8 cellular contexts compared by ENCODE assay signal in genomic region chr2:239396881-239397681, GRCh38. TPM values are rescaled to one million over a fixed set of nuclear protein-coding genes. Genes with fewer than 3 reads are reported as not detected.
A peak's percentile ranks its signal among the peaks of the same experiment; 100 is the strongest.
DNase-seq lines count a peak whose midpoint lies in the region; ATAC-seq, FAIRE-seq and TF ChIP-seq lines count a peak whose summit lies in the region.

No MANE protein-coding gene starts in this region.

- peaks cover 25% of the 10 kb centered on the region for H3K4me1 ChIP-seq in Loucy (ENCODE audit: insufficient read depth, low read length, poor library complexity, severe bottlenecking)
- H3K4me1 ChIP-seq in small intestine (ENCODE audit: control insufficient read depth in 2 of 2, insufficient read depth in 1 of 2, low read depth in 1 of 2, low read length in 1 of 2) = peaks cover 0 to 10% of the 10 kb centered on the region in 2 donors

- 70 to 72% (median 71%) methylated on average over 19 of the region's 19 CpGs for WGBS in small intestine, 3 donors

- no peak for ATAC-seq in naive B cell (ENCODE audit: low read depth in 2 of 2)
- no peak for ATAC-seq in stimulated activated naive B cell treated with anti-CD40 and anti-IgM and Interleukin-4, amounts not matched to agents 10 μg/mL and 1 μg/mL and 100 μg/mL, for 72 hours (replicated peaks)

- no peak overlapping the region for H3K4me3 Mint-ChIP-seq in activated naive CD4-positive, alpha-beta T cell treated with anti-CD3 and anti-CD28 coated beads, Interleukin-2, amount 50 U/mL, for 24 hours
- peak overlapping the region in 3 of 8 donors; percentile 20 to 91 (median 79) for H3K4me3 Mint-ChIP-seq in naive B cell
- no peak overlapping the region for H3K4me3 Mint-ChIP-seq in stimulated activated naive B cell treated with anti-CD40 and anti-IgM and Interleukin-4, amounts not matched to agents 10 μg/mL and 1 μg/mL and 100 μg/mL, for 72 hours

- peaks cover 61% of the 10 kb centered on the region for H3K79me2 ChIP-seq in Loucy (ENCODE audit: insufficient read depth, low read length)

- DNase-seq in DMS79 (lab: John Stamatoyannopoulos, UW) (peak; percentile 88), naive B cell (peak; percentile 37), small intestine (no peak), nucleus accumbens (lab: John Stamatoyannopoulos, UW) (no peak), kidney glomerular epithelial cell (lab: John Stamatoyannopoulos, UW) (no peak)
- no peak for DNase-seq in stimulated activated naive B cell treated with anti-CD40 and anti-IgM and Interleukin-4, amounts not matched to agents 10 μg/mL and 1 μg/mL and 100 μg/mL, for 72 hours

- no peak overlapping the region for H2AFZ ChIP-seq in Loucy (ENCODE audit: low read length)

- no peaks in the 10 kb centered on the region for H3F3A ChIP-seq in Loucy (ENCODE audit: low read depth)

- H4K20me1 ChIP-seq in Loucy (ENCODE audit: insufficient read depth, low read length, poor library complexity, severe bottlenecking) = peaks cover 33% of the 10 kb centered on the region

- peak overlapping the region; percentile 19 for H3K4me2 ChIP-seq in Loucy (ENCODE audit: low read depth, low read length, poor library complexity, severe bottlenecking)

- no peaks in the 10 kb centered on the region for H3K9me3 Mint-ChIP-seq in activated naive CD4-positive, alpha-beta T cell treated with anti-CD3 and anti-CD28 coated beads, Interleukin-2, amount 50 U/mL, for 24 hours
- H3K9me3 Mint-ChIP-seq in naive B cell = no peaks in the 10 kb centered on the region
- no peaks in the 10 kb centered on the region for H3K9me3 Mint-ChIP-seq in stimulated activated naive B cell treated with anti-CD40 and anti-IgM and Interleukin-4, amounts not matched to agents 10 μg/mL and 1 μg/mL and 100 μg/mL, for 72 hours

- no peak overlapping the region for H3K27ac ChIP-seq in small intestine (ENCODE audit: low read depth in 1 of 2, low read length in 1 of 2)

- H3K36me3 Mint-ChIP-seq in activated naive CD4-positive, alpha-beta T cell treated with anti-CD3 and anti-CD28 coated beads, Interleukin-2, amount 50 U/mL, for 24 hours = peaks cover 2% of the 10 kb centered on the region
- no peaks in the 10 kb centered on the region for H3K36me3 Mint-ChIP-seq in naive B cell
- H3K36me3 Mint-ChIP-seq in stimulated activated naive B cell treated with anti-CD40 and anti-IgM and Interleukin-4, amounts not matched to agents 10 μg/mL and 1 μg/mL and 100 μg/mL, for 72 hours = peaks cover 2 to 3% of the 10 kb centered on the region in 2 donors

- H3K27me3 Mint-ChIP-seq in activated naive CD4-positive, alpha-beta T cell treated with anti-CD3 and anti-CD28 coated beads, Interleukin-2, amount 50 U/mL, for 24 hours = no peaks in the 10 kb centered on the region
- H3K27me3 Mint-ChIP-seq in naive B cell = no peaks in the 10 kb centered on the region
- H3K27me3 Mint-ChIP-seq in stimulated activated naive B cell treated with anti-CD40 and anti-IgM and Interleukin-4, amounts not matched to agents 10 μg/mL and 1 μg/mL and 100 μg/mL, for 72 hours = no peaks in the 10 kb centered on the region

- no peak for FAIRE-seq in small intestine (lab: Jason Lieb, UNC)

- TF ChIP-seq CTCF in Loucy (conservative IDR thresholded peaks at IDR 0.05; ENCODE audit: low read length) = peak; percentile 64

- H3K9ac ChIP-seq in Loucy (ENCODE audit: low read depth, low read length, poor library complexity, severe bottlenecking) = no peak overlapping the region

- peaks cover 60% of the 10 kb centered on the region for H3K4me1 Mint-ChIP-seq in activated naive CD4-positive, alpha-beta T cell treated with anti-CD3 and anti-CD28 coated beads, Interleukin-2, amount 50 U/mL, for 24 hours
- peaks cover 22 to 36% (median 29%) of the 10 kb centered on the region in 3 donors for H3K4me1 Mint-ChIP-seq in naive B cell
- peaks cover 20 to 48% of the 10 kb centered on the region in 2 donors for H3K4me1 Mint-ChIP-seq in stimulated activated naive B cell treated with anti-CD40 and anti-IgM and Interleukin-4, amounts not matched to agents 10 μg/mL and 1 μg/mL and 100 μg/mL, for 72 hours

- H3K9me3 ChIP-seq in Loucy (ENCODE audit: insufficient read depth, low read depth, low read length) (no peaks in the 10 kb centered on the region), small intestine (ENCODE audit: control insufficient read depth, low read depth) (no peaks in the 10 kb centered on the region)

- H3K9me2 ChIP-seq in Loucy (replicated peaks; ENCODE audit: low read depth, low read length) = no peaks in the 10 kb centered on the region

- no peak overlapping the region for H3K4me3 ChIP-seq in Loucy (ENCODE audit: low read length, poor library complexity, severe bottlenecking)
- no peak overlapping the region for H3K4me3 ChIP-seq in small intestine (ENCODE audit: low read depth in 1 of 2, low read length in 2 of 2)

- peak overlapping the region; percentile 51 for H3K27ac Mint-ChIP-seq in activated naive CD4-positive, alpha-beta T cell treated with anti-CD3 and anti-CD28 coated beads, Interleukin-2, amount 50 U/mL, for 24 hours
- peak overlapping the region in 4 of 6 donors; percentile 18 to 92 (median 86) for H3K27ac Mint-ChIP-seq in naive B cell
- no peak overlapping the region for H3K27ac Mint-ChIP-seq in stimulated activated naive B cell treated with anti-CD40 and anti-IgM and Interleukin-4, amounts not matched to agents 10 μg/mL and 1 μg/mL and 100 μg/mL, for 72 hours

- H3K27me3 ChIP-seq in Loucy (ENCODE audit: insufficient read depth, low read length, poor library complexity, severe bottlenecking) = no peaks in the 10 kb centered on the region
- no peaks in the 10 kb centered on the region for H3K27me3 ChIP-seq in small intestine (ENCODE audit: control insufficient read depth in 2 of 2, insufficient read depth in 2 of 2, low read length in 2 of 2)

- H3K36me3 ChIP-seq in Loucy (ENCODE audit: insufficient read depth, low read length) = no peaks in the 10 kb centered on the region
- peaks cover 0 to 2% of the 10 kb centered on the region in 2 donors for H3K36me3 ChIP-seq in small intestine (ENCODE audit: control insufficient read depth in 2 of 2, insufficient read depth in 2 of 2, low read length in 2 of 2)

RNA-seq across cellular contexts. Expression of gene HDAC4, which starts 3.7 kb away (rescaled TPM):
- polyA plus RNA-seq in naive B cell (ENCODE audit: low read depth in 6 of 6) (1 to 10 TPM in 5 of 6 donors, not detected in 1; 1.5 to 6.8 (median 2.8) TPM), small intestine (10 to 100 TPM in 1 of 3 donors, 1 to 10 TPM in 2; 3.1 to 11.3 (median 4.6) TPM)

Comparison
In these comparisons a context has a peak if more than half of its experiments do, and no peak if none do; other contexts are left out.
1. DNase-seq: peak in DMS79 (single experiment) and naive B cell (single experiment); none in small intestine (single experiment), nucleus accumbens (0 of 56), stimulated activated naive B cell treated with anti-CD40 and anti-IgM and Interleukin-4, amounts not matched to agents 10 μg/mL and 1 μg/mL and 100 μg/mL, for 72 hours (single experiment) and kidney glomerular epithelial cell (single experiment).